In genomic region chr14:53278602-53279506, GRCh38 we compare ENCODE assay signal across 11 cellular contexts.
DNase-seq lines count a peak whose midpoint lies in the region; ATAC-seq and TF ChIP-seq lines count a peak whose summit lies in the region.
"Had no signal": no experiment of that assay in that cellular context is flagged by ENCODE, and none has a peak within 500 bp of the region (broad histone marks: within the 10 kb centered on the region; RNA-seq: fewer than 3 reads in every experiment).

No MANE protein-coding gene starts in this region.

- H3K27ac Mint-ChIP-seq in GM23338 (peak overlapping the region; percentile 51; the same call in 1 of the 2 replicates), nephron progenitor cell (peak overlapping the region; percentile 29)

- H3K4me3 Mint-ChIP-seq in GM23338 (no peak overlapping the region), nephron progenitor cell (no peak overlapping the region)

- H3K9me3 Mint-ChIP-seq in GM23338, result peaks cover 24% of the 10 kb centered on the region
- H3K9me3 Mint-ChIP-seq in nephron progenitor cell, result peaks cover 26% of the 10 kb centered on the region

- H3K36me3 Mint-ChIP-seq in GM23338 (ENCODE audit: low read depth) (peaks cover 15% of the 10 kb centered on the region), nephron progenitor cell (ENCODE audit: low read depth) (peaks cover 7% of the 10 kb centered on the region)

- H3K27me3 ChIP-seq in GM23338 (ENCODE audit: insufficient read depth), result no peaks in the 10 kb centered on the region

- DNase-seq in GM23338 (ENCODE audit: low spot score), result peak; percentile 47
- peak; percentile 72 for DNase-seq in NCI-H2029 (lab: John Stamatoyannopoulos, UW)
- DNase-seq in choroid plexus epithelial cell (ENCODE audit: low read depth), result peak; percentile 76
- no peak for DNase-seq in nephron progenitor cell
- DNase-seq: activated CD4-positive, alpha-beta T cell treated with anti-CD3 and anti-CD28 coated beads, Interleukin-2, amount 50 U/mL, for 4 hours; activated gamma-delta T cell treated with Interleukin-2 at 50 U/mL for 16 hours; NCI-H187; retina had no signal

- TF ChIP-seq CTCF in GM23338 (conservative IDR thresholded peaks at IDR 0.05; ENCODE audit: low read depth in 2 of 2) (no peak), choroid plexus epithelial cell (conservative IDR thresholded peaks at IDR 0.05; ENCODE audit: low read depth, low read length) (no peak), nephron progenitor cell (IDR thresholded peaks at IDR 0.05) (no peak)

- no peaks in the 10 kb centered on the region for H3K4me1 Mint-ChIP-seq in GM23338
- H3K4me1 Mint-ChIP-seq in nephron progenitor cell, result no peaks in the 10 kb centered on the region

- no peak overlapping the region for H2AFZ ChIP-seq in GM23338

- H3K27me3 Mint-ChIP-seq in GM23338 (ENCODE audit: insufficient read depth, low read depth, poor library complexity) (no peaks in the 10 kb centered on the region), nephron progenitor cell (ENCODE audit: low read depth, poor library complexity) (no peaks in the 10 kb centered on the region)

- no peak overlapping the region for H3K4me2 ChIP-seq in GM23338

- H3K4me3 ChIP-seq in GM23338 (no peak overlapping the region), choroid plexus epithelial cell (ENCODE audit: low read depth, low read length) (no peak overlapping the region)

- H3K4me1 ChIP-seq in GM23338 (ENCODE audit: insufficient read depth), result no peaks in the 10 kb centered on the region

- no peak for ATAC-seq in GM23338
- ATAC-seq in GM21786 (IDR thresholded peaks at IDR 0.05; ENCODE audit: unreplicated experiment), result no peak
- no peak for ATAC-seq in GM19023 (IDR thresholded peaks at IDR 0.05; ENCODE audit: unreplicated experiment)
- no peak for ATAC-seq in HG02759 (IDR thresholded peaks at IDR 0.05; ENCODE audit: unreplicated experiment)

- no peak overlapping the region for H3K27ac ChIP-seq in GM23338 (ENCODE audit: low read depth)

- peaks cover 4% of the 10 kb centered on the region; the same call in 1 of the 2 replicates for H3K36me3 ChIP-seq in GM23338 (ENCODE audit: insufficient read depth)

- H3F3A ChIP-seq in GM23338 (replicated peaks; ENCODE audit: low read depth), result no peaks in the 10 kb centered on the region

- peaks cover 3% of the 10 kb centered on the region; the same call in 1 of the 2 replicates for H3K9me2 ChIP-seq in GM23338 (ENCODE audit: insufficient read depth)

- H4K20me1 ChIP-seq in GM23338 (replicated peaks; ENCODE audit: insufficient read depth), result no peaks in the 10 kb centered on the region

- H3K79me2 ChIP-seq in GM23338 (replicated peaks; ENCODE audit: insufficient read depth), result no peaks in the 10 kb centered on the region

TF ChIP-seq in GM23338, 12 proteins besides CTCF, POLR2A, EP300 and RAD21 (continues in another document):
- TF ChIP-seq EZH2 (IDR thresholded peaks at IDR 0.05; ENCODE audit: low read depth, unreplicated experiment) (no peak), ETS1 (IDR thresholded peaks at IDR 0.05) (no peak), ZNF114 (CRISPR knock-in tag; IDR thresholded peaks at IDR 0.05) (no peak), POLR2AphosphoS5 (IDR thresholded peaks at IDR 0.05; ENCODE audit: low read depth) (no peak), NANOG (IDR thresholded peaks at IDR 0.05; ENCODE audit: borderline replicate concordance) (no peak), ZNF331 (CRISPR knock-in tag; IDR thresholded peaks at IDR 0.05; ENCODE audit: low read depth) (no peak), JUNB (IDR thresholded peaks at IDR 0.05; ENCODE audit: unreplicated experiment) (no peak), ZNF462 (CRISPR knock-in tag; IDR thresholded peaks at IDR 0.05) (no peak), CREB1 (CRISPR knock-in tag; IDR thresholded peaks at IDR 0.05; ENCODE audit: low read depth) (no peak), EZH2phosphoT487 (IDR thresholded peaks at IDR 0.05; ENCODE audit: unreplicated experiment) (no peak)
